Comparison of ENCODE assay signal across 23 cellular contexts in the genomic region with DNA sequence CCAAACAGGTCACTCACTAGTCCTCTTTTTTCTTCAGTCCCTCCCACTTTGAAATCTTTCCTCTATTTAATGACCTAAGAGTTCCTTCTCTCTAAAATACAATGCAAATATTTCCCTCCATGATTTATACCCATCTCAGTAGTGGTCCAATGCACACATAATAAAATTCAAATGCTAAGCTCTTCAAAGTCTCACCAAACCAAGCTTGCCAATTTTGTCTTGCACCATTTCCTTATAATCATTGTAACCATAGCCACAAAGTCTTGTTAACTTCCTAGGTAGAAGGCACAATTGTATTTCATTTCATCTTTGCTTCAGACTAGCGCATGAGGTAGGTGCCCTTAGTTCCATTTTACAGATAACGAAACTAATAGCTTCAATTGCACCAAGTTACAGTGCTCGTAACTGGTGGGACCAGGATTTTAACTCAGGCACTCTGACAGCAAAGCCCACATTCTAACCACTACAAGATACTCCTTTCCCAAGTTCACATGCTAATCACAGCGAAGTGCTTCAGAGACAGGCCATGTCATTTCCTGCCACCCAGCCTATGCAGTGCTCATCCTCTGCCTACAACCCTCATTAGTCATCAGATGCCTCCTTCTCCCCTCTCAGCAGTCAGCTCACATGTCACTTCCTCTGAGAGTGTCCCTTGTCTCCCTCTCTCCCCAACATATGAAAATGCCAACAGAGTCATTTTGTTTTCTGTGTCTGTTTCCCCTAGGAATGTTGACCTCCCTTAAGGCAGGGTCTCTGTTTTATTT.
DNase-seq lines count a peak whose midpoint lies in the region; ATAC-seq, FAIRE-seq and TF ChIP-seq lines count a peak whose summit lies in the region.
"Had no signal": no experiment of that assay in that cellular context is flagged by ENCODE, and none has a peak within 500 bp of the region (broad histone marks: within the 10 kb centered on the region; RNA-seq: fewer than 3 reads in every experiment).

No MANE protein-coding gene starts in this region.

- H3K4ac ChIP-seq in H1 (replicated peaks; ENCODE audit: insufficient read length, low read depth, low read length): no peak overlapping the region

- H3K9ac ChIP-seq in H1 (replicated peaks in 1 of 4; ENCODE audit: extremely low read depth in 1 of 4, low read depth in 3 of 4, low read length in 3 of 4): no peak overlapping the region
- H3K9ac ChIP-seq: BLaER1 had no signal

- H3K23me2 ChIP-seq in H1 (ENCODE audit: low read depth, low read length): no peaks in the 10 kb centered on the region

- H4K5ac ChIP-seq in H1 (ENCODE audit: insufficient read length, low read depth, low read length): no peak overlapping the region

- no peaks in the 10 kb centered on the region for H3K27me3 ChIP-seq in breast epithelium
- H3K27me3 ChIP-seq in MG63: no peaks in the 10 kb centered on the region
- H3K27me3 ChIP-seq in H1 (replicated peaks in 1 of 4; ENCODE audit: control insufficient read depth in 3 of 4, extremely low read depth in 1 of 4, insufficient read depth in 3 of 4, low read length in 3 of 4): no peaks in the 10 kb centered on the region
- H3K27me3 ChIP-seq in psoas muscle (ENCODE audit: insufficient read depth in 3 of 3, low read length in 2 of 3): no peaks in the 10 kb centered on the region
- no peaks in the 10 kb centered on the region for H3K27me3 ChIP-seq in suprapubic skin
- H3K27me3 ChIP-seq: adrenal gland, BLaER1, pancreas had no signal

- intact Hi-C loops in MCF 10A (cut with micrococcal nuclease) (no loop called here), breast epithelium (cut with DNase I; ENCODE audit: low total_unique reads) (no loop called here), psoas muscle (cut with DNase I) (no loop called here)

- TF ChIP-seq CTCF in MCF 10A (IDR thresholded peaks at IDR 0.05; ENCODE audit: unreplicated experiment) (no peak), breast epithelium (IDR thresholded peaks at IDR 0.05) (no peak), H1 (IDR thresholded peaks at IDR 0.05; ENCODE audit: control extremely low read depth in 1 of 3, insufficient read depth in 1 of 3, low read depth in 1 of 3, low read length in 3 of 3) (no peak), psoas muscle (IDR thresholded peaks at IDR 0.05) (no peak), suprapubic skin (IDR thresholded peaks at IDR 0.05) (no peak)

- H2AK5ac ChIP-seq in H1 (ENCODE audit: low read depth, low read length): 0 out of 2 replicates have a peak overlapping the region, but pooled peaks have one; percentile 56

- CTCF ChIA-PET in MCF 10A (lab: Yijun Ruan, JAX): interaction anchor here (0.6 to 1.9 kb wide), 6 partner anchors 8 to 253 kb away, joined by 3 to 12 read pairs (median 4); no protein-coding TSS in a partner anchor
- CTCF ChIA-PET in H1 (lab: Charles Lee; ENCODE audit: partially characterized antibody): interaction anchor here (0.6 to 2.9 kb wide), 5 partner anchors 9 to 61 kb away, joined by 3 to 17 read pairs (median 5); no protein-coding TSS in a partner anchor

- no peaks in the 10 kb centered on the region for H3K79me1 ChIP-seq in H1 (ENCODE audit: low read depth, low read length)

- H2BK5ac ChIP-seq in H1 (ENCODE audit: low read depth, low read length): no peak overlapping the region

- BruUV-seq in MCF 10A (replicated peaks; lab: Mats Ljungman, UMichigan): no TSS peak

- no peak overlapping the region for H3K56ac ChIP-seq in H1 (replicated peaks; ENCODE audit: insufficient read length, low read depth, low read length)

- no peak overlapping the region for H3K18ac ChIP-seq in H1 (ENCODE audit: extremely low read depth, low read length)

- 94% methylated on average over 4 of the region's 4 CpGs; no CpG with 5 or more reads in 1 of the 2 experiments for WGBS in H1 (ENCODE audit: extremely low coverage in 1 of 2, insufficient coverage in 1 of 2, insufficient read length in 1 of 2, insufficient replicate concordance in 2 of 2, low coverage in 1 of 2, low lambda C conversion rate in 2 of 2, missing lambda C conversion rate in 1 of 2), 2 experiments
- 94 to 99% (median 95%) methylated on average over 4 of the region's 4 CpGs for whole genome bisulfite sequencing in psoas muscle, 3 donors
- WGBS in suprapubic skin: 92% methylated on average over 4 of the region's 4 CpGs

- TF ChIP-seq EP300 in H1 (IDR thresholded peaks at IDR 0.05; ENCODE audit: borderline replicate concordance in 1 of 2, low read depth in 2 of 2, low read length in 2 of 2) (no peak), suprapubic skin (IDR thresholded peaks at IDR 0.05) (no peak)

- no peak overlapping the region for H3K14ac ChIP-seq in H1 (ENCODE audit: insufficient read length)

- no peak overlapping the region for H2BK12ac ChIP-seq in H1 (ENCODE audit: low read depth, low read length)

- H4K8ac ChIP-seq in H1 (ENCODE audit: extremely low read depth, insufficient read depth, low read length): no peak overlapping the region

- no peaks in the 10 kb centered on the region for H3K4me1 ChIP-seq in breast epithelium
- H3K4me1 ChIP-seq in H1 (replicated peaks in 1 of 4; ENCODE audit: control insufficient read depth in 3 of 4, insufficient read depth in 4 of 4, low read length in 3 of 4): no peaks in the 10 kb centered on the region; a peak in 1 of 7 replicates
- no peaks in the 10 kb centered on the region for H3K4me1 ChIP-seq in psoas muscle
- H3K4me1 ChIP-seq in suprapubic skin: no peaks in the 10 kb centered on the region
- H3K4me1 ChIP-seq: A549, BLaER1, pancreas had no signal

- no peak overlapping the region for H2AFZ ChIP-seq in H1 (ENCODE audit: low read length)

- no peak overlapping the region for H2BK120ac ChIP-seq in H1 (replicated peaks; ENCODE audit: low read depth, low read length)

- H3K79me2 ChIP-seq in H1 (ENCODE audit: control insufficient read depth in 1 of 2, insufficient read depth in 2 of 2, low read length in 2 of 2): no peaks in the 10 kb centered on the region

- ATAC-seq in psoas muscle: peak; percentile 50 to 87 (median 61)
- no peak for ATAC-seq in stimulated activated naive B cell treated with anti-CD40 and anti-IgM and Interleukin-4, amounts not matched to agents 10 μg/mL and 1 μg/mL and 100 μg/mL, for 72 hours (replicated peaks)
- ATAC-seq: A549, pancreas had no signal

- no peaks in the 10 kb centered on the region for H4K20me1 ChIP-seq in H1 (replicated peaks in 1 of 2; ENCODE audit: control insufficient read depth in 1 of 2, insufficient read depth in 2 of 2, low read length in 2 of 2)
- H4K20me1 ChIP-seq: BLaER1 had no signal

- H3K4me3 Mint-ChIP-seq in MCF 10A (ENCODE audit: unreplicated experiment): no peak overlapping the region
- H3K4me3 Mint-ChIP-seq in stimulated activated naive B cell treated with anti-CD40 and anti-IgM and Interleukin-4, amounts not matched to agents 10 μg/mL and 1 μg/mL and 100 μg/mL, for 72 hours: no peak overlapping the region
- H3K4me3 Mint-ChIP-seq: nephron had no signal

- H3K9me3 ChIP-seq in breast epithelium (no peaks in the 10 kb centered on the region), MG63 (no peaks in the 10 kb centered on the region), H1 (ENCODE audit: insufficient read depth in 2 of 2, low read depth in 1 of 2, low read length in 1 of 2) (no peaks in the 10 kb centered on the region), psoas muscle (no peaks in the 10 kb centered on the region), suprapubic skin (no peaks in the 10 kb centered on the region)
- H3K9me3 ChIP-seq: A549, adrenal gland, BLaER1, pancreas, thoracic aorta had no signal

- H3K36me3 Mint-ChIP-seq in MCF 10A (ENCODE audit: insufficient read depth, unreplicated experiment): peaks cover 6% of the 10 kb centered on the region
- H3K36me3 Mint-ChIP-seq in stimulated activated naive B cell treated with anti-CD40 and anti-IgM and Interleukin-4, amounts not matched to agents 10 μg/mL and 1 μg/mL and 100 μg/mL, for 72 hours: peaks cover 0 to 1% of the 10 kb centered on the region in 2 donors

- H2BK15ac ChIP-seq in H1 (ENCODE audit: low read length): no peak overlapping the region

- no peak for TF ChIP-seq RAD21 in H1 (IDR thresholded peaks at IDR 0.05 in 1 of 2, conservative IDR thresholded peaks at IDR 0.05 in 1 of 2; ENCODE audit: low read depth in 2 of 2, low read length in 2 of 2)

- no peak for FAIRE-seq in H1 (lab: Jason Lieb, UNC)
- FAIRE-seq: A549, pancreas had no signal

- no peak overlapping the region for H2BK20ac ChIP-seq in H1 (ENCODE audit: low read length)

- no peak overlapping the region for H3K4me3 ChIP-seq in breast epithelium
- no peak overlapping the region for H3K4me3 ChIP-seq in MG63
- no peak overlapping the region for H3K4me3 ChIP-seq in H1 (ENCODE audit: extremely low read depth in 1 of 4, insufficient read depth in 2 of 4, low read depth in 3 of 4, low read length in 4 of 4)
- no peak overlapping the region for H3K4me3 ChIP-seq in psoas muscle
- H3K4me3 ChIP-seq in suprapubic skin: no peak overlapping the region
- H3K4me3 ChIP-seq: A549, adrenal gland, BLaER1, pancreas, thoracic aorta had no signal

- POLR2A ChIA-PET in MCF 10A (lab: Yijun Ruan, JAX): interaction anchor here (0.6 to 0.9 kb wide), 2 partner anchors 21 to 104 kb away, joined by 3 to 4 read pairs; no protein-coding TSS in a partner anchor
- POLR2A ChIA-PET in H1 (lab: Charles Lee; ENCODE audit: partially characterized antibody): no interaction called here

- H3K4me1 Mint-ChIP-seq in MCF 10A (ENCODE audit: insufficient read depth, unreplicated experiment): peaks cover 5% of the 10 kb centered on the region
- H3K4me1 Mint-ChIP-seq in stimulated activated naive B cell treated with anti-CD40 and anti-IgM and Interleukin-4, amounts not matched to agents 10 μg/mL and 1 μg/mL and 100 μg/mL, for 72 hours: no peaks in the 10 kb centered on the region
- H3K4me1 Mint-ChIP-seq: nephron had no signal

- H3K4me2 ChIP-seq in H1 (ENCODE audit: insufficient read depth in 1 of 2, low read depth in 2 of 2, low read length in 2 of 2): no peak overlapping the region
- H3K4me2 ChIP-seq: A549, BLaER1 had no signal

- no peaks in the 10 kb centered on the region for H3K9me3 Mint-ChIP-seq in MCF 10A (ENCODE audit: unreplicated experiment)
- peaks cover 2 to 10% of the 10 kb centered on the region in 2 donors for H3K9me3 Mint-ChIP-seq in stimulated activated naive B cell treated with anti-CD40 and anti-IgM and Interleukin-4, amounts not matched to agents 10 μg/mL and 1 μg/mL and 100 μg/mL, for 72 hours
- H3K9me3 Mint-ChIP-seq: nephron had no signal

- H4K91ac ChIP-seq in H1 (replicated peaks; ENCODE audit: insufficient read length, low read length): no peak overlapping the region

- DNase-seq in MCF 10A (ENCODE audit: unreplicated experiment) (no peak), breast epithelium (ENCODE audit: low spot score in 2 of 2) (no peak), MG63 (peak; percentile 1), H1 (ENCODE audit: low read depth in 1 of 2, low spot score in 2 of 2) (no peak), psoas muscle (no peak), suprapubic skin (ENCODE audit: low spot score in 2 of 2) (no peak)
- no peak for DNase-seq in stimulated activated naive B cell treated with anti-CD40 and anti-IgM and Interleukin-4, amounts not matched to agents 10 μg/mL and 1 μg/mL and 100 μg/mL, for 72 hours
- DNase-seq in effector CD8-positive, alpha-beta T cell (lab: John Stamatoyannopoulos, UW): no peak
- DNase-seq: activated CD8-positive, alpha-beta memory T cell treated with anti-CD3 and anti-CD28 coated beads, Interleukin-2, amount 50 U/mL, for 48 hours; activated gamma-delta T cell; adrenal gland; caudate nucleus; KG1; NCI-H1417 treated with DMSO at 0.1 percent for 48 hours; NCI-H69; pancreas; SHP77; T-helper 1 cell had no signal

- no peak overlapping the region for H3K23ac ChIP-seq in H1 (ENCODE audit: insufficient read length)

- TF ChIP-seq POLR2A in breast epithelium (IDR thresholded peaks at IDR 0.05): no peak
- no peak for TF ChIP-seq POLR2A in H1 (IDR thresholded peaks at IDR 0.05; ENCODE audit: control extremely low read depth in 1 of 2, low read depth in 2 of 2, low read length in 2 of 2)
- no peak for TF ChIP-seq POLR2A in suprapubic skin (IDR thresholded peaks at IDR 0.05)

- H3K27ac ChIP-seq in breast epithelium (no peak overlapping the region), H1 (ENCODE audit: low read depth, low read length) (no peak overlapping the region), psoas muscle (no peak overlapping the region), suprapubic skin (no peak overlapping the region)
- H3K27ac ChIP-seq: A549, adrenal gland, BLaER1, pancreas, thoracic aorta, VCaP had no signal

- H3K36me3 ChIP-seq in breast epithelium (no peaks in the 10 kb centered on the region), MG63 (no peaks in the 10 kb centered on the region), H1 (ENCODE audit: control insufficient read depth in 2 of 4, insufficient read depth in 4 of 4, low read length in 3 of 4) (no peaks in the 10 kb centered on the region), psoas muscle (ENCODE audit: insufficient read depth in 1 of 2, low read depth in 1 of 2) (no peaks in the 10 kb centered on the region), suprapubic skin (no peaks in the 10 kb centered on the region)
- H3K36me3 ChIP-seq: adrenal gland, BLaER1, pancreas, thoracic aorta had no signal

- H3K27ac Mint-ChIP-seq in MCF 10A (ENCODE audit: low read depth, unreplicated experiment): peak overlapping the region; percentile 33
- no peak overlapping the region for H3K27ac Mint-ChIP-seq in stimulated activated naive B cell treated with anti-CD40 and anti-IgM and Interleukin-4, amounts not matched to agents 10 μg/mL and 1 μg/mL and 100 μg/mL, for 72 hours
- H3K27ac Mint-ChIP-seq: nephron had no signal

- no peaks in the 10 kb centered on the region for H3K27me3 Mint-ChIP-seq in MCF 10A (ENCODE audit: insufficient read depth, unreplicated experiment)
- no peaks in the 10 kb centered on the region for H3K27me3 Mint-ChIP-seq in stimulated activated naive B cell treated with anti-CD40 and anti-IgM and Interleukin-4, amounts not matched to agents 10 μg/mL and 1 μg/mL and 100 μg/mL, for 72 hours

Comparison
In these comparisons a context has a peak if more than half of its experiments do, and no peak if none do; other contexts are left out.
1. ATAC-seq: peak in psoas muscle (4 of 4); none in stimulated activated naive B cell treated with anti-CD40 and anti-IgM and Interleukin-4, amounts not matched to agents 10 μg/mL and 1 μg/mL and 100 μg/mL, for 72 hours (0 of 2).